In the genomic region with DNA sequence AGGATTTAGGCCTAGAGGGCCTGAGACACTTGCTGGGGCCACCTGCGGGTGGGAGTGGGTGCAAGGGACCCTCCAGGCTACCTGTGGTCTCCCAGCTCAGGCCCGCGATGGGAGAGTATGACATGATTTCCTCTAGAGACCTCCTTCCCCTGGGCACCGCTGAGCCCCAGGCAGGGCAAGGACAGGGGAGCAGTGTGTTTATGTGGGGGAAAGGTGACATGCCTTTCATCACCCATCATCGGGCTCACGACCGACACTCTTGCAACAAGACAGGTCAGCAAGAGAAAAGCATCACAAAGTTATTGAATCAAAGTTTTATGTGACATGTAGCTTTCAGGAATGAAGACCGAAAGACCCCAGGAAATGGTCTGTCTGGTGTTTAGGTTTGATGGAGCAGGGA, we compare ENCODE assay signal across 11 cellular contexts. TPM values are rescaled to one million over a fixed set of nuclear protein-coding genes. Genes with fewer than 3 reads are reported as not detected.
DNase-seq lines count a peak whose midpoint lies in the region; ATAC-seq and TF ChIP-seq lines count a peak whose summit lies in the region.
"Had no signal": no experiment of that assay in that cellular context is flagged by ENCODE, and none has a peak within 500 bp of the region (broad histone marks: within the 10 kb centered on the region; RNA-seq: fewer than 3 reads in every experiment).

No MANE protein-coding gene starts in this region.

- H3K9me3 Mint-ChIP-seq in chondrocyte (ENCODE audit: low read depth) (no peaks in the 10 kb centered on the region), mesothelial cell of epicardium (no peaks in the 10 kb centered on the region)
- H3K9me3 Mint-ChIP-seq: brain had no signal

- H3K4me3 ChIP-seq in BLaER1 = no peak overlapping the region
- H3K4me3 ChIP-seq in HUES48 (ENCODE audit: low read depth, low read length) = no peak overlapping the region
- peak overlapping the region in 1 of 2 donors; percentile 1 for H3K4me3 ChIP-seq in mucosa of rectum (ENCODE audit: low read length in 2 of 2)

- peak overlapping the region; percentile 90 for H3K4me2 ChIP-seq in BLaER1

- peaks cover 3% of the 10 kb centered on the region for H3K36me3 Mint-ChIP-seq in chondrocyte (ENCODE audit: low read depth)
- H3K36me3 Mint-ChIP-seq in mesothelial cell of epicardium = no peaks in the 10 kb centered on the region

- peaks cover 28% of the 10 kb centered on the region for H3K4me1 Mint-ChIP-seq in chondrocyte (ENCODE audit: low read depth)
- H3K4me1 Mint-ChIP-seq in mesothelial cell of epicardium = no peaks in the 10 kb centered on the region
- H3K4me1 Mint-ChIP-seq: brain had no signal

- no peaks in the 10 kb centered on the region for H3K27me3 ChIP-seq in BLaER1
- no peaks in the 10 kb centered on the region for H3K27me3 ChIP-seq in HUES48 (ENCODE audit: control insufficient read depth, insufficient read depth, low read length)
- no peaks in the 10 kb centered on the region for H3K27me3 ChIP-seq in mucosa of rectum (ENCODE audit: control insufficient read depth in 2 of 2, insufficient read depth in 2 of 2, low read length in 2 of 2)

- H3K36me3 ChIP-seq in BLaER1 (peaks cover 22% of the 10 kb centered on the region), HUES48 (ENCODE audit: control insufficient read depth, insufficient read depth, low read length) (peaks cover 5% of the 10 kb centered on the region), mucosa of rectum (ENCODE audit: control insufficient read depth in 2 of 2, insufficient read depth in 2 of 2, low read length in 2 of 2) (peaks cover 0 to 3% of the 10 kb centered on the region in 2 donors)

- peaks cover 97% of the 10 kb centered on the region for H4K20me1 ChIP-seq in BLaER1

- H3K9me3 ChIP-seq in BLaER1 (no peaks in the 10 kb centered on the region), HUES48 (ENCODE audit: control insufficient read depth, insufficient read depth, low read length) (no peaks in the 10 kb centered on the region), mucosa of rectum (ENCODE audit: control insufficient read depth in 2 of 2, low read length in 2 of 2) (no peaks in the 10 kb centered on the region)

- no peak for ATAC-seq in GM19324 (IDR thresholded peaks at IDR 0.05; ENCODE audit: low FRiP score, unreplicated experiment)

- H3K27ac ChIP-seq in BLaER1 (peak overlapping the region; percentile 71), HUES48 (ENCODE audit: low read depth, low read length) (peak overlapping the region; percentile 40), mucosa of rectum (ENCODE audit: low read depth in 2 of 2, low read length in 2 of 2) (peak overlapping the region; percentile 40 to 62), caudate nucleus (ENCODE audit: low read depth, low read length) (no peak overlapping the region)

- H3K27me3 Mint-ChIP-seq in chondrocyte (ENCODE audit: low read depth) = no peaks in the 10 kb centered on the region
- H3K27me3 Mint-ChIP-seq in mesothelial cell of epicardium (ENCODE audit: low read depth) = no peaks in the 10 kb centered on the region

- TF ChIP-seq CTCF in chondrocyte (IDR thresholded peaks at IDR 0.05) (no peak), mesothelial cell of epicardium (IDR thresholded peaks at IDR 0.05; ENCODE audit: unreplicated experiment) (no peak)

- H3K4me1 ChIP-seq in BLaER1 (peaks cover 90% of the 10 kb centered on the region), HUES48 (ENCODE audit: control insufficient read depth, insufficient read depth, low read length) (peaks cover 28% of the 10 kb centered on the region), mucosa of rectum (ENCODE audit: control insufficient read depth in 2 of 2, insufficient read depth in 2 of 2, low read length in 2 of 2) (peaks cover 46 to 60% of the 10 kb centered on the region in 2 donors)

- no peak overlapping the region for H3K4me3 Mint-ChIP-seq in chondrocyte (ENCODE audit: unreplicated experiment)
- no peak overlapping the region for H3K4me3 Mint-ChIP-seq in mesothelial cell of epicardium
- H3K4me3 Mint-ChIP-seq: brain had no signal

- no peak overlapping the region for H3K9ac ChIP-seq in BLaER1
- H3K9ac ChIP-seq in HUES48 (ENCODE audit: low read depth, low read length) = no peak overlapping the region
- peak overlapping the region; percentile 14 to 53 for H3K9ac ChIP-seq in mucosa of rectum (ENCODE audit: low read depth in 1 of 2, low read length in 2 of 2)

- DNase-seq in chondrocyte (ENCODE audit: low spot score) (no peak), mesothelial cell of epicardium (ENCODE audit: low spot score in 2 of 2, unreplicated experiment in 2 of 2) (no peak), caudate nucleus (lab: John Stamatoyannopoulos, UW) (no peak), inferior parietal cortex (ENCODE audit: extremely low spot score) (no peak)
- DNase-seq: H7, NCI-H1436 had no signal

- H3K27ac Mint-ChIP-seq in chondrocyte (ENCODE audit: unreplicated experiment) = peak overlapping the region; percentile 65
- H3K27ac Mint-ChIP-seq in mesothelial cell of epicardium = no peak overlapping the region

RNA-seq across cellular contexts. Expression of a gene that starts 19.9 kb away (rescaled TPM):
- 14.7 to 20.0 TPM (median 18.3 TPM) in 3 replicates for total RNA-seq in chondrocyte
- total RNA-seq in mesothelial cell of epicardium = 1.6 to 2.1 TPM (median 1.7 TPM) in 3 replicates

RNA-seq across cellular contexts. Expression of a gene that starts 56.8 kb away (rescaled TPM):
- total RNA-seq in chondrocyte (14.2 to 16.0 TPM (median 15.7 TPM) in 3 replicates), mesothelial cell of epicardium (13.8 to 18.2 TPM (median 16.1 TPM) in 3 replicates)

Comparison
In these comparisons a context has a peak if more than half of its experiments do, and no peak if none do; other contexts are left out.
1. H3K9ac ChIP-seq: peak in mucosa of rectum (2 of 2); none in BLaER1 (single experiment) and HUES48 (single experiment).